In genomic region chr3:169774186-169774585, GRCh38 we compare ENCODE assay signal across 8 cellular contexts. TPM values are rescaled to one million over a fixed set of nuclear protein-coding genes. Genes with fewer than 3 reads are reported as not detected.
DNase-seq lines count a peak whose midpoint lies in the region; ATAC-seq and TF ChIP-seq lines count a peak whose summit lies in the region.

No MANE protein-coding gene starts in this region.

- peak overlapping the region; percentile 96 for H3K4me2 ChIP-seq in H9 (ENCODE audit: insufficient read depth, insufficient read length, low read length)

- H2AK5ac ChIP-seq in H9 (ENCODE audit: insufficient read length, low read length), result no peak overlapping the region

- H2AFZ ChIP-seq in H9 (ENCODE audit: low read length), result no peak overlapping the region

- H3K27ac Mint-ChIP-seq in H9, result peak overlapping the region in 2 of 3 experiments; percentile 100; a peak in 2 of 7 replicates
- H3K27ac Mint-ChIP-seq in glutamatergic neuron (ENCODE audit: unreplicated experiment), result peak overlapping the region; percentile 99

- H2BK120ac ChIP-seq in H9 (ENCODE audit: low read depth, low read length, poor library complexity, severe bottlenecking), result no peak overlapping the region

- peak overlapping the region; percentile 93 for H3K9ac ChIP-seq in H9 (ENCODE audit: extremely low read depth, insufficient read length, low read length)

- peaks cover 3% of the 10 kb centered on the region for H3K79me1 ChIP-seq in H9 (ENCODE audit: insufficient read depth, low read depth, low read length, poor library complexity, severe bottlenecking)

- peaks cover 0 to 51% (median 36%) of the 10 kb centered on the region in 6 donors for H3K36me3 ChIP-seq in spleen

- no peak for DNase-seq in H9
- DNase-seq in glutamatergic neuron, result no peak
- DNase-seq in spleen, result no peak
- no peak for DNase-seq in GM03348 (ENCODE audit: low spot score)

- H3K27me3 ChIP-seq in H9 (ENCODE audit: insufficient read depth, low read length), result no peaks in the 10 kb centered on the region
- H3K27me3 ChIP-seq in spleen (replicated peaks in 1 of 7), result no peaks in the 10 kb centered on the region

- no peaks in the 10 kb centered on the region for H3K4me1 ChIP-seq in H9 (ENCODE audit: insufficient read depth, low read length)
- H3K4me1 ChIP-seq in spleen, result peaks cover 23 to 70% (median 45%) of the 10 kb centered on the region in 6 donors

- no peaks in the 10 kb centered on the region; the same call in 1 of the 2 replicates for H3K27me3 Mint-ChIP-seq in H9 (ENCODE audit: low read depth)
- H3K27me3 Mint-ChIP-seq in glutamatergic neuron (ENCODE audit: unreplicated experiment), result peaks cover 22% of the 10 kb centered on the region

- H3K4ac ChIP-seq in H9 (ENCODE audit: low read depth, low read length), result no peak overlapping the region

- H3K9me3 ChIP-seq in H9 (ENCODE audit: control insufficient read depth, low read depth, low read length) (no peaks in the 10 kb centered on the region), spleen (no peaks in the 10 kb centered on the region)

- no peak overlapping the region for H4K91ac ChIP-seq in H9 (ENCODE audit: insufficient read length, low read depth, low read length)

- no peak overlapping the region for H3K56ac ChIP-seq in H9 (ENCODE audit: insufficient read length, low read depth, low read length)

- no peaks in the 10 kb centered on the region for H4K20me1 ChIP-seq in H9 (ENCODE audit: control insufficient read depth, insufficient read depth, insufficient read length)

- H2BK5ac ChIP-seq in H9 (ENCODE audit: insufficient read length, low read length), result no peak overlapping the region

- peak overlapping the region; percentile 71 for H3K4me3 ChIP-seq in WI38 (ENCODE audit: low read depth, low read length)
- peak overlapping the region; percentile 59 to 93 (median 88) for H3K4me3 ChIP-seq in spleen

- no peaks in the 10 kb centered on the region for H3K23me2 ChIP-seq in H9 (ENCODE audit: insufficient read length, low read depth, low read length, poor library complexity, severe bottlenecking)

- H3K4me1 Mint-ChIP-seq in H9 (peaks cover 28 to 30% of the 10 kb centered on the region in 2 experiments), glutamatergic neuron (ENCODE audit: low read depth, unreplicated experiment) (peaks cover 8% of the 10 kb centered on the region)

- H3K9me3 Mint-ChIP-seq in H9, result no peaks in the 10 kb centered on the region; a peak in 1 of 5 replicates
- peaks cover 28% of the 10 kb centered on the region for H3K9me3 Mint-ChIP-seq in glutamatergic neuron (ENCODE audit: unreplicated experiment)

- WGBS in H9 (ENCODE audit: extremely low coverage, insufficient read length, low lambda C conversion rate), result no CpG with 5 or more reads among the region's 5 CpGs
- WGBS in spleen, 5 donors, result 53 to 72% (median 65%) methylated on average over 5 of the region's 5 CpGs

- H3K4me3 Mint-ChIP-seq in H9, result peak overlapping the region; percentile 94 to 98
- peak overlapping the region; percentile 98 for H3K4me3 Mint-ChIP-seq in glutamatergic neuron (ENCODE audit: unreplicated experiment)

- no peak overlapping the region for H3T11ph ChIP-seq in H9 (ENCODE audit: low read length)

- intact Hi-C loops in spleen (cut with DNase I; ENCODE audit: low total_unique reads), result loop anchor here (10.0 kb wide), 1 partner anchor 401 kb away; no protein-coding TSS in a partner anchor

- peaks cover 7% of the 10 kb centered on the region; the same call in 1 of the 2 replicates for H3K79me2 ChIP-seq in H9 (ENCODE audit: insufficient read depth, low read length)

- ATAC-seq in GM21526 (IDR thresholded peaks at IDR 0.05; ENCODE audit: low FRiP score, unreplicated experiment) (no peak), GM19324 (IDR thresholded peaks at IDR 0.05; ENCODE audit: low FRiP score, unreplicated experiment) (no peak), GM18505 (IDR thresholded peaks at IDR 0.05; ENCODE audit: unreplicated experiment) (no peak)

- H4K8ac ChIP-seq in H9 (replicated peaks; ENCODE audit: insufficient read length, low read depth, low read length), result no peak overlapping the region

- H3K36me3 Mint-ChIP-seq in H9 (ENCODE audit: insufficient read depth in 1 of 3, low read depth in 3 of 3) (peaks cover 11 to 44% (median 42%) of the 10 kb centered on the region in 3 experiments), glutamatergic neuron (ENCODE audit: unreplicated experiment) (no peaks in the 10 kb centered on the region)

- H3K27ac ChIP-seq in H9 (ENCODE audit: insufficient read length, low read depth, low read length) (no peak overlapping the region), spleen (peak overlapping the region in 6 of 8 donors; percentile 10 to 100 (median 99))

- no peak overlapping the region for H2BK15ac ChIP-seq in H9 (ENCODE audit: low read depth, low read length)

- no peak overlapping the region for H2BK12ac ChIP-seq in H9 (ENCODE audit: insufficient read length, low read depth, low read length)

- TF ChIP-seq POLR2A in spleen (IDR thresholded peaks at IDR 0.05), result no peak
- no peak for TF ChIP-seq POLR2A in GM18505 (IDR thresholded peaks at IDR 0.05; ENCODE audit: borderline replicate concordance, extremely low read depth, insufficient read depth, insufficient read length)

- H4K5ac ChIP-seq in H9 (ENCODE audit: insufficient read length, low read depth, low read length), result no peak overlapping the region

- no peak overlapping the region for H2BK20ac ChIP-seq in H9 (ENCODE audit: low read depth, low read length, poor library complexity, severe bottlenecking)

- H3K18ac ChIP-seq in H9 (ENCODE audit: insufficient read length, low read depth, low read length), result no peak overlapping the region

- H3K23ac ChIP-seq in H9 (ENCODE audit: insufficient read length, low read depth, low read length), result no peak overlapping the region

- H3K14ac ChIP-seq in H9 (ENCODE audit: insufficient read depth, low read length), result no peak overlapping the region

- TF ChIP-seq CTCF in H9 (conservative IDR thresholded peaks at IDR 0.05), result no peak
- no peak for TF ChIP-seq CTCF in WI38 (IDR thresholded peaks at IDR 0.05; ENCODE audit: low read depth, low read length)
- no peak for TF ChIP-seq CTCF in glutamatergic neuron (IDR thresholded peaks at IDR 0.05; ENCODE audit: partially characterized antibody, unreplicated experiment)
- TF ChIP-seq CTCF in spleen (IDR thresholded peaks at IDR 0.05 in 8 of 11, conservative IDR thresholded peaks at IDR 0.05 in 3 of 11), result no peak

RNA-seq across cellular contexts. Expression of gene MYNN, which starts 1.0 kb away (rescaled TPM):
- total RNA-seq in H9 (2021), result 15.9 and 16.3 TPM in 2 replicates
- 13.9 TPM for total RNA-seq in glutamatergic neuron (ENCODE audit: unreplicated experiment)
- total RNA-seq in spleen, result 10 to 100 TPM; 14.6 to 21.8 (median 16.2) TPM
- 10 to 100 TPM in 2 of 3 donors, 1 to 10 TPM in 1; 8.3 to 11.0 (median 10.1) TPM for polyA plus RNA-seq in spleen

RNA-seq across cellular contexts. Expression of gene ACTRT3, which starts 4.8 kb away (rescaled TPM):
- total RNA-seq in H9 (2021) (5.9 and 6.1 TPM in 2 replicates), glutamatergic neuron (ENCODE audit: unreplicated experiment) (1.8 TPM), spleen (1 to 10 TPM in 1 of 7 donors, under 1 TPM in 6; 0.29 to 1.5 (median 0.70) TPM)
- polyA plus RNA-seq in spleen, result under 1 TPM; 0.30 to 0.58 (median 0.32) TPM

RNA-seq across cellular contexts. Expression of gene TERC, which starts 9.3 kb away (rescaled TPM):
- total RNA-seq in H9 (2021) (12.9 and 14.1 TPM in 2 replicates), glutamatergic neuron (ENCODE audit: unreplicated experiment) (6.4 TPM), spleen (100 to 1,000 TPM in 1 of 7 donors, 10 to 100 TPM in 2, 1 to 10 TPM in 4; 1.5 to 105 (median 8.2) TPM)
- under 1 TPM in 1 of 3 donors, not detected in 2; 0.39 TPM for polyA plus RNA-seq in spleen

RNA-seq across cellular contexts. Expression of gene LRRIQ4, which starts 38.5 kb away (rescaled TPM):
- total RNA-seq in H9 (2021), result 0.26 TPM in 1 of 2 replicates, not detected in the other
- total RNA-seq in glutamatergic neuron (ENCODE audit: unreplicated experiment), result 0.29 TPM
- total RNA-seq in spleen, result under 1 TPM in 2 of 7 donors, not detected in 5; 0.19 to 0.27 TPM
- under 1 TPM in 1 of 3 donors, not detected in 2; 0.06 TPM for polyA plus RNA-seq in spleen

RNA-seq across cellular contexts. Expression of gene LRRC34, which starts 38.5 kb away (rescaled TPM):
- total RNA-seq in H9 (2021) (4.6 and 5.1 TPM in 2 replicates), glutamatergic neuron (ENCODE audit: unreplicated experiment) (3.6 TPM), spleen (1 to 10 TPM; 1.2 to 8.9 (median 5.1) TPM)
- polyA plus RNA-seq in spleen, result 1 to 10 TPM; 1.9 to 4.6 (median 2.7) TPM
